9 cellular contexts compared by ENCODE assay signal in the genomic region with DNA sequence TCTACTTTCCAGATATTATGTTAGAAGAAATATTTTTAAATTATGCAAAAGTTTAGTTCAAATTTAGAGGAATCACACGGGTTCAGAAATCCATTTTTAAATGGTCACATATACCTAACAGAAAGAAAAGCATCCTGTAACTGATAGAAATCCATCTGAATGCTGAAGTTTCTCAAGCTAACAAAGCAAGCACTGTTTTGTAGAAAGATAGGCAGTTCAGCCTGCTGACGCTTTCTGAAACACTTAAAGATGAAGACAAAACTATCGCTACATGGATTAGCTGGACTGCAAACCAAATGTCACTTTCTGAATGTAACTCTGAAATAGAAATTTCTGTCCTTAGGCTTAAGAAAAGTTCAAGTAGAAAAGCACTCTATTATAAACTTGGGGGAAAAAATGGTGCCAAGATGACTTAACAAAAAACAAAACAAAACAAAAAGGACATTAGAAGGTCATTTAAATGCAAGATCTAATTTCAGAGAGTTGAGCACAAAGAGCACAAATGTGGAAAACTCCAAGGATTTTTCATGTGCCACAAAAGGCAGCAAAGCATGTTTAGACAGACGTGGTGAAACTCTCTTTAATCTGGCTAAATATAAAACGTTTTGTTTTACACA. TPM values are rescaled to one million over a fixed set of nuclear protein-coding genes. Genes with fewer than 3 reads are reported as not detected.
DNase-seq lines count a peak whose midpoint lies in the region; ATAC-seq, FAIRE-seq and TF ChIP-seq lines count a peak whose summit lies in the region.
"Had no signal": no experiment of that assay in that cellular context is flagged by ENCODE, and none has a peak within 500 bp of the region (broad histone marks: within the 10 kb centered on the region; RNA-seq: fewer than 3 reads in every experiment).

No MANE protein-coding gene starts in this region.

- H3K36me3 Mint-ChIP-seq in astrocyte (ENCODE audit: low read depth, unreplicated experiment) = no peaks in the 10 kb centered on the region

- no peak for TF ChIP-seq RAD21 in SK-N-SH (IDR thresholded peaks at IDR 0.05; ENCODE audit: low read length)

- H3K27ac Mint-ChIP-seq in astrocyte (ENCODE audit: unreplicated experiment) = peak overlapping the region; percentile 94

- H3K9me3 Mint-ChIP-seq in astrocyte (ENCODE audit: unreplicated experiment) = no peaks in the 10 kb centered on the region

- in situ Hi-C loops in G401 (cut with HindIII; ENCODE audit: low sequenced_read_pairs) = no loop called here

- intact Hi-C loops in left lung (cut with DNase I) = no loop called here

- WGBS in SK-N-SH (ENCODE audit: low lambda C conversion rate) = 1% methylated on average over 5 of the region's 5 CpGs

- H3K27me3 ChIP-seq in SK-N-SH (ENCODE audit: insufficient read depth) (peaks cover 33% of the 10 kb centered on the region), astrocyte (ENCODE audit: insufficient read depth, low read length) (no peaks in the 10 kb centered on the region), left lung (peaks cover 0 to 40% of the 10 kb centered on the region in 2 donors)
- H3K27me3 ChIP-seq: BLaER1 treated with 17β-estradiol and CSF1 and Interleukin-3, amounts not matched to agents 10 nM and 100 nM had no signal

- H3K4me1 Mint-ChIP-seq in astrocyte (ENCODE audit: low read depth, unreplicated experiment) = peaks cover 26% of the 10 kb centered on the region

- ATAC-seq in SK-N-SH treated with all-trans-retinoic acid at 6 μM for 48 hours (no peak), left lung (no peak)

- H3K79me2 ChIP-seq in SK-N-SH (ENCODE audit: insufficient read depth) (no peaks in the 10 kb centered on the region), astrocyte (ENCODE audit: insufficient read depth, low read length) (peaks cover 74% of the 10 kb centered on the region)

- H3K4me2 ChIP-seq in SK-N-SH = no peak overlapping the region
- H3K4me2 ChIP-seq in astrocyte (ENCODE audit: low read length) = peak overlapping the region; percentile 94
- H3K4me2 ChIP-seq: BLaER1 treated with 17β-estradiol and CSF1 and Interleukin-3, amounts not matched to agents 10 nM and 100 nM had no signal

- H3K4me3 ChIP-seq in SK-N-SH (ENCODE audit: low read depth in 2 of 2, low read length in 1 of 2) = peak overlapping the region in 1 of 2 experiments; percentile 37; a peak in 1 of 4 replicates
- peak overlapping the region; percentile 98 for H3K4me3 ChIP-seq in astrocyte (ENCODE audit: insufficient read depth, low read depth, low read length)
- peak overlapping the region; percentile 68 to 81 for H3K4me3 ChIP-seq in left lung
- H3K4me3 ChIP-seq: BLaER1 treated with 17β-estradiol and CSF1 and Interleukin-3, amounts not matched to agents 10 nM and 100 nM had no signal

- H2AFZ ChIP-seq in SK-N-SH (ENCODE audit: low read depth) (peak overlapping the region; percentile 2; the same call in 1 of the 2 replicates), astrocyte (ENCODE audit: low read depth, low read length) (no peak overlapping the region)

- H3K27me3 Mint-ChIP-seq in astrocyte (ENCODE audit: low read depth, unreplicated experiment) = no peaks in the 10 kb centered on the region

- POLR2A ChIA-PET in SK-N-SH (lab: Yijun Ruan, JAX) = no interaction called here

- FAIRE-seq in astrocyte (lab: Jason Lieb, UNC) = no peak

- CTCF ChIA-PET in SK-N-SH (lab: Yijun Ruan, JAX) = interaction anchor here (1.6 kb wide), 1 partner anchor 30 kb away, joined by 6 read pairs; no protein-coding TSS in a partner anchor

- H3K9ac ChIP-seq in SK-N-SH = no peak overlapping the region
- peak overlapping the region; percentile 93 for H3K9ac ChIP-seq in astrocyte (ENCODE audit: low read length)
- H3K9ac ChIP-seq: BLaER1 treated with 17β-estradiol and CSF1 and Interleukin-3, amounts not matched to agents 10 nM and 100 nM had no signal

- H3F3A ChIP-seq in SK-N-SH (replicated peaks; ENCODE audit: insufficient read depth) = no peaks in the 10 kb centered on the region

- H4K20me1 ChIP-seq in SK-N-SH (ENCODE audit: insufficient read depth) (no peaks in the 10 kb centered on the region), astrocyte (ENCODE audit: insufficient read depth, low read length) (peaks cover 53% of the 10 kb centered on the region)
- H4K20me1 ChIP-seq: BLaER1 treated with 17β-estradiol and CSF1 and Interleukin-3, amounts not matched to agents 10 nM and 100 nM had no signal

- no peaks in the 10 kb centered on the region; a peak in 1 of 4 replicates for H3K4me1 ChIP-seq in SK-N-SH (ENCODE audit: control insufficient read depth in 1 of 2, insufficient read depth in 2 of 2, low read depth in 1 of 2, low read length in 1 of 2)
- H3K4me1 ChIP-seq in astrocyte (ENCODE audit: insufficient read depth, low read length) = peaks cover 37% of the 10 kb centered on the region
- H3K4me1 ChIP-seq in left lung = peaks cover 3 to 26% of the 10 kb centered on the region in 2 donors
- H3K4me1 ChIP-seq: BLaER1 treated with 17β-estradiol and CSF1 and Interleukin-3, amounts not matched to agents 10 nM and 100 nM had no signal

- H3K4me3 Mint-ChIP-seq in astrocyte (ENCODE audit: unreplicated experiment) = peak overlapping the region; percentile 98

- DNase-seq in SK-N-SH (no peak), astrocyte (ENCODE audit: low read depth) (no peak), left lung (no peak), superior temporal gyrus (ENCODE audit: extremely low spot score) (peak; percentile 70), G401 (ENCODE audit: low spot score) (no peak), H4 (ENCODE audit: low spot score) (no peak), NCI-H187 (lab: John Stamatoyannopoulos, UW) (no peak)

- H3K9me3 ChIP-seq in SK-N-SH = no peaks in the 10 kb centered on the region
- H3K9me3 ChIP-seq in astrocyte (ENCODE audit: insufficient read depth, low read depth, low read length) = no peaks in the 10 kb centered on the region
- no peaks in the 10 kb centered on the region for H3K9me3 ChIP-seq in left lung

- H3K36me3 ChIP-seq in SK-N-SH (replicated peaks in 1 of 2; ENCODE audit: control insufficient read depth in 1 of 2, insufficient read depth in 2 of 2, low read length in 1 of 2) (no peaks in the 10 kb centered on the region), astrocyte (ENCODE audit: insufficient read depth, low read length) (no peaks in the 10 kb centered on the region), left lung (no peaks in the 10 kb centered on the region)
- H3K36me3 ChIP-seq: BLaER1 treated with 17β-estradiol and CSF1 and Interleukin-3, amounts not matched to agents 10 nM and 100 nM had no signal

- H3K27ac ChIP-seq in SK-N-SH (ENCODE audit: low read depth in 2 of 2, low read length in 1 of 2) = no peak overlapping the region
- peak overlapping the region; percentile 87 for H3K27ac ChIP-seq in astrocyte (ENCODE audit: low read depth, low read length)
- peak overlapping the region; percentile 91 to 96 for H3K27ac ChIP-seq in left lung
- H3K27ac ChIP-seq: BLaER1 treated with 17β-estradiol and CSF1 and Interleukin-3, amounts not matched to agents 10 nM and 100 nM had no signal

- TF ChIP-seq CTCF in SK-N-SH (IDR thresholded peaks at IDR 0.05) (no peak), astrocyte (IDR thresholded peaks at IDR 0.05; ENCODE audit: insufficient read depth, low read depth, low read length) (no peak), left lung (IDR thresholded peaks at IDR 0.05) (no peak)

- no peaks in the 10 kb centered on the region for H3K9me2 ChIP-seq in SK-N-SH

- no peak for TF ChIP-seq EP300 in SK-N-SH (IDR thresholded peaks at IDR 0.05; ENCODE audit: borderline replicate concordance in 1 of 2, low read depth in 1 of 2, low read length in 1 of 2)

TF ChIP-seq in SK-N-SH, 30 proteins besides CTCF, POLR2A, EP300 and RAD21 (continues in another document):
- no peak for TF ChIP-seq MEF2A (IDR thresholded peaks at IDR 0.05; ENCODE audit: borderline replicate concordance, low read depth)

TF ChIP-seq in SK-N-SH treated with all-trans-retinoic acid at 6 μM for 48 hours, 23 proteins besides CTCF, POLR2A, EP300 and RAD21 (continues in another document):
- no peak for TF ChIP-seq ARNTL (CRISPR knock-in tag; IDR thresholded peaks at IDR 0.05; ENCODE audit: borderline replicate concordance, low read depth)
- TF ChIP-seq CSDC2 (CRISPR knock-in tag; IDR thresholded peaks at IDR 0.05) = no peak
- TF ChIP-seq, protein P1, sequence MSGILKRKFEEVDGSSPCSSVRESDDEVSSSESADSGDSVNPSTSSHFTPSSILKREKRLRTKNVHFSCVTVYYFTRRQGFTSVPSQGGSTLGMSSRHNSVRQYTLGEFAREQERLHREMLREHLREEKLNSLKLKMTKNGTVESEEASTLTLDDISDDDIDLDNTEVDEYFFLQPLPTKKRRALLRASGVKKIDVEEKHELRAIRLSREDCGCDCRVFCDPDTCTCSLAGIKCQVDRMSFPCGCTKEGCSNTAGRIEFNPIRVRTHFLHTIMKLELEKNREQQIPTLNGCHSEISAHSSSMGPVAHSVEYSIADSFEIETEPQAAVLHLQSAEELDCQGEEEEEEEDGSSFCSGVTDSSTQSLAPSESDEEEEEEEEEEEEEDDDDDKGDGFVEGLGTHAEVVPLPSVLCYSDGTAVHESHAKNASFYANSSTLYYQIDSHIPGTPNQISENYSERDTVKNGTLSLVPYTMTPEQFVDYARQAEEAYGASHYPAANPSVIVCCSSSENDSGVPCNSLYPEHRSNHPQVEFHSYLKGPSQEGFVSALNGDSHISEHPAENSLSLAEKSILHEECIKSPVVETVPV (CRISPR knock-in tag; IDR thresholded peaks at IDR 0.05) = no peak
- no peak for TF ChIP-seq ZFP3 (CRISPR knock-in tag; IDR thresholded peaks at IDR 0.05)
- no peak for TF ChIP-seq PPARA (CRISPR knock-in tag; IDR thresholded peaks at IDR 0.05; ENCODE audit: borderline replicate concordance)
- TF ChIP-seq ZNF8 (CRISPR knock-in tag; IDR thresholded peaks at IDR 0.05) = no peak
- TF ChIP-seq ZC3H10 (CRISPR knock-in tag; IDR thresholded peaks at IDR 0.05) = no peak
- TF ChIP-seq ZNF70 (CRISPR knock-in tag; IDR thresholded peaks at IDR 0.05) = no peak
- no peak for TF ChIP-seq BACH2 (CRISPR knock-in tag; IDR thresholded peaks at IDR 0.05; ENCODE audit: borderline replicate concordance)
- TF ChIP-seq ZFP30 (CRISPR knock-in tag; IDR thresholded peaks at IDR 0.05) = no peak
- no peak for TF ChIP-seq RARB (CRISPR knock-in tag; IDR thresholded peaks at IDR 0.05)
- no peak for TF ChIP-seq TOX (CRISPR knock-in tag; IDR thresholded peaks at IDR 0.05; ENCODE audit: borderline replicate concordance)
- no peak for TF ChIP-seq ESRRG (CRISPR knock-in tag; IDR thresholded peaks at IDR 0.05)
- TF ChIP-seq ISL1 (CRISPR knock-in tag; IDR thresholded peaks at IDR 0.05) = no peak

RNA-seq across cellular contexts. Expression of a gene that starts 1.3 kb away (rescaled TPM):
- 0.58 and 0.93 TPM in 2 replicates for polyA plus RNA-seq in SK-N-SH (2012; rRNA removed)
- polyA plus RNA-seq in SK-N-SH (2012; cell fraction: cytosol; rRNA removed) = 1.2 and 1.5 TPM in 2 replicates
- 0.56 and 1.0 TPM in 2 replicates for polyA plus RNA-seq in SK-N-SH (2012; cell fraction: nucleus; rRNA removed)
- total RNA-seq in astrocyte (117 and 151 TPM in 2 replicates), left lung (10 to 100 TPM; 41.9 to 52.6 TPM)
- 0.17 TPM in 1 of 2 replicates, not detected in the other for total RNA-seq in G401 (2014; rRNA removed; shearing (Covaris generic))
- 130 and 189 TPM in 2 replicates for total RNA-seq in H4 (2014; rRNA removed; shearing (Covaris generic))

Comparison
In these comparisons a context has a peak if more than half of its experiments do, and no peak if none do; other contexts are left out.
1. H3K27ac ChIP-seq: peak in astrocyte (single experiment) and left lung (2 of 2); none in SK-N-SH (0 of 2).
2. RNA of a gene that starts 1.3 kb away (total RNA-seq): 130 to 189 TPM in H4, 117 to 151 TPM in astrocyte and 41.9 to 52.6 TPM in left lung; 0.17 TPM in G401; every median in the first group is over 10 times any median in the second.